9 cellular contexts compared by ENCODE assay signal in the genomic region with DNA sequence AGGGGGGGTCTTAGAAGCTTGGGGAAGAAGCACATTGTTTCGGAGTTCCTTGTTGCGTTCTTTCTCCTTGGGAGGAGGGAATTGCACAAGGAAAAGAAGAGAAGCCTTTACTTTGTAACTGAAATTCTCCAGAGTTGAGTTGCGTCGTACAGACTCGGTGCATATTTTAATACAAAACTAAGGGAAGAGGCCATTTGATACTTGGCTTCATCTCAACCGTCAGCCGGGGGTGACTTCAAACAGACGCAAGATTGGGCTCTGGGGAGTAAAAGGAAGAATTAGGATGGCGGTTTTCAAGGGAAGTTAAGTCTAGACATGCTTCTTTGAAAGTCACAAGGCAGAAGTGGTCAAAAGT. TPM values are rescaled to one million over a fixed set of nuclear protein-coding genes. Genes with fewer than 3 reads are reported as not detected.
A peak's percentile ranks its signal among the peaks of the same experiment; 100 is the strongest.
DNase-seq lines count a peak whose midpoint lies in the region; ATAC-seq, FAIRE-seq and TF ChIP-seq lines count a peak whose summit lies in the region.
"Had no signal": no experiment of that assay in that cellular context is flagged by ENCODE, and none has a peak within 500 bp of the region (broad histone marks: within the 10 kb centered on the region; RNA-seq: fewer than 3 reads in every experiment).

No MANE protein-coding gene starts in this region.

- SMC1A ChIA-PET in GM12878 (lab: Charles Lee; ENCODE audit: uncharacterized antibody, unreplicated experiment): no interaction called here

- H4K20me1 ChIP-seq in GM12878 (ENCODE audit: control insufficient read depth, insufficient read depth): no peaks in the 10 kb centered on the region

- RAD21 ChIA-PET in GM12878 (lab: Charles Lee; ENCODE audit: unreplicated experiment): no interaction called here

- in situ Hi-C loops in GM12878 (cut with MboI): no loop called here

- no peak for FAIRE-seq in GM12878 (lab: Jason Lieb, UNC)

- no peak overlapping the region for H3K4me2 ChIP-seq in GM12878 (ENCODE audit: control insufficient read depth, insufficient read depth)

- DNase-seq in DMS 273 (lab: John Stamatoyannopoulos, UW; ENCODE audit: unreplicated experiment) (peak; percentile 78), DMS 273 treated with DMSO at 0.1 percent for 48 hours (lab: John Stamatoyannopoulos, UW) (no peak), GM12878 (ENCODE audit: low read depth, low spot score) (no peak), NCI-H2029 (lab: John Stamatoyannopoulos, UW) (no peak), NCI-H69 (lab: John Stamatoyannopoulos, UW) (no peak), amniotic stem cell (lab: John Stamatoyannopoulos, UW) (no peak)

- H3K79me2 ChIP-seq in GM12878 (ENCODE audit: control insufficient read depth, insufficient read depth, low read length): no peaks in the 10 kb centered on the region

- no peak for TF ChIP-seq EP300 in GM12878 (IDR thresholded peaks at IDR 0.05; ENCODE audit: borderline replicate concordance in 1 of 2, control insufficient read depth in 1 of 2, low read depth in 2 of 2, low read length in 2 of 2)

- TF ChIP-seq CTCF in GM12878 (IDR thresholded peaks at IDR 0.05 in 2 of 3, conservative IDR thresholded peaks at IDR 0.05 in 1 of 3; ENCODE audit: control insufficient read depth in 2 of 3, extremely low read depth in 1 of 3, insufficient read depth in 1 of 3, low read depth in 3 of 3, low read length in 3 of 3): no peak
- no peak for TF ChIP-seq CTCF in liver (IDR thresholded peaks at IDR 0.05; ENCODE audit: low read depth, low read length, missing input control)

- H3K36me3 ChIP-seq in GM12878 (ENCODE audit: control insufficient read depth in 2 of 2, insufficient read depth in 2 of 2, low read length in 1 of 2): no peaks in the 10 kb centered on the region
- no peaks in the 10 kb centered on the region for H3K36me3 ChIP-seq in liver (ENCODE audit: control insufficient read depth in 4 of 4, insufficient read depth in 3 of 4, low read depth in 1 of 4, low read length in 3 of 4)
- H3K36me3 ChIP-seq in subcutaneous abdominal adipose tissue (ENCODE audit: control insufficient read depth in 5 of 5, insufficient read depth in 5 of 5, low read length in 5 of 5): no peaks in the 10 kb centered on the region

- H2AFZ ChIP-seq in GM12878 (ENCODE audit: control insufficient read depth, low read depth, low read length): no peak overlapping the region

- H3K27me3 ChIP-seq in GM12878 (replicated peaks in 1 of 2; ENCODE audit: control insufficient read depth in 2 of 2, insufficient read depth in 2 of 2, low read length in 1 of 2): peaks cover 12 to 27% of the 10 kb centered on the region in 2 experiments
- peaks cover 0 to 11% (median 3%) of the 10 kb centered on the region in 4 donors for H3K27me3 ChIP-seq in liver (ENCODE audit: control insufficient read depth in 4 of 4, insufficient read depth in 4 of 4, low read length in 3 of 4)
- peaks cover 0 to 19% (median 15%) of the 10 kb centered on the region in 5 donors for H3K27me3 ChIP-seq in subcutaneous abdominal adipose tissue (ENCODE audit: control insufficient read depth in 5 of 5, insufficient read depth in 4 of 5, low read length in 5 of 5)

- H3K27ac ChIP-seq in GM12878 (ENCODE audit: control insufficient read depth, insufficient read depth): no peak overlapping the region
- H3K27ac ChIP-seq in liver (ENCODE audit: low read depth in 1 of 2, low read length in 2 of 2): no peak overlapping the region
- no peak overlapping the region for H3K27ac ChIP-seq in subcutaneous abdominal adipose tissue (ENCODE audit: low read depth, low read length)

- TF ChIP-seq POLR2A in GM12878 (IDR thresholded peaks at IDR 0.05; ENCODE audit: low read depth, low read length): no peak

- WGBS in GM12878 (ENCODE audit: insufficient coverage, insufficient replicate concordance, low lambda C conversion rate, missing lambda C conversion rate): 4% methylated on average over 9 of the region's 9 CpGs
- 9% methylated on average over 9 of the region's 9 CpGs for WGBS in liver

- no peak overlapping the region for H3K4me3 ChIP-seq in GM12878
- H3K4me3 ChIP-seq in liver (ENCODE audit: low read depth in 1 of 3, low read length in 3 of 3): peak overlapping the region; percentile 8 to 68 (median 51)
- peak overlapping the region; percentile 55 to 88 (median 76) for H3K4me3 ChIP-seq in subcutaneous abdominal adipose tissue (ENCODE audit: low read depth in 1 of 5, low read length in 5 of 5)

- no peak overlapping the region for H3K9ac ChIP-seq in GM12878 (ENCODE audit: control insufficient read depth, insufficient read depth, low read length)
- H3K9ac ChIP-seq in liver (ENCODE audit: low read depth in 1 of 2, low read length in 2 of 2): no peak overlapping the region
- H3K9ac ChIP-seq in subcutaneous abdominal adipose tissue (ENCODE audit: low read length in 5 of 5): peak overlapping the region in 3 of 5 donors; percentile 18 to 58 (median 35)

- H3K9me3 ChIP-seq in GM12878 (replicated peaks; ENCODE audit: control insufficient read depth, insufficient read depth, low read length): no peaks in the 10 kb centered on the region; the same call in 2 of the 3 replicates
- H3K9me3 ChIP-seq in liver (ENCODE audit: control insufficient read depth in 4 of 4, low read length in 3 of 4): no peaks in the 10 kb centered on the region
- no peaks in the 10 kb centered on the region for H3K9me3 ChIP-seq in subcutaneous abdominal adipose tissue (ENCODE audit: control insufficient read depth in 5 of 5, low read length in 5 of 5)

- BruUV-seq in GM12878 (replicated peaks; lab: Mats Ljungman, UMichigan): no TSS peak

- POLR2A ChIA-PET in GM12878 (lab: Charles Lee): no interaction called here

- intact Hi-C loops in GM12878 (cut with micrococcal nuclease; ENCODE audit: unreplicated experiment): no loop called here

- ATAC-seq in GM12878: no peak

- CTCF ChIA-PET in GM12878 (lab: Yijun Ruan, JAX): no interaction called here

- H3K4me1 ChIP-seq in GM12878 (ENCODE audit: control insufficient read depth, insufficient read depth, low read length) (no peaks in the 10 kb centered on the region), liver (ENCODE audit: control insufficient read depth in 4 of 4, insufficient read depth in 4 of 4, low read length in 3 of 4) (peaks cover 12 to 45% (median 40%) of the 10 kb centered on the region in 4 donors), subcutaneous abdominal adipose tissue (ENCODE audit: control insufficient read depth in 5 of 5, insufficient read depth in 5 of 5, low read length in 5 of 5) (peaks cover 1 to 44% (median 38%) of the 10 kb centered on the region in 5 donors)

- no peak for TF ChIP-seq RAD21 in GM12878 (IDR thresholded peaks at IDR 0.05; ENCODE audit: insufficient read depth, low read depth, low read length)
- no peak for TF ChIP-seq RAD21 in liver (IDR thresholded peaks at IDR 0.05)

TF ChIP-seq in GM12878, 131 proteins besides CTCF, POLR2A, EP300 and RAD21:
- TF ChIP-seq, protein P1, sequence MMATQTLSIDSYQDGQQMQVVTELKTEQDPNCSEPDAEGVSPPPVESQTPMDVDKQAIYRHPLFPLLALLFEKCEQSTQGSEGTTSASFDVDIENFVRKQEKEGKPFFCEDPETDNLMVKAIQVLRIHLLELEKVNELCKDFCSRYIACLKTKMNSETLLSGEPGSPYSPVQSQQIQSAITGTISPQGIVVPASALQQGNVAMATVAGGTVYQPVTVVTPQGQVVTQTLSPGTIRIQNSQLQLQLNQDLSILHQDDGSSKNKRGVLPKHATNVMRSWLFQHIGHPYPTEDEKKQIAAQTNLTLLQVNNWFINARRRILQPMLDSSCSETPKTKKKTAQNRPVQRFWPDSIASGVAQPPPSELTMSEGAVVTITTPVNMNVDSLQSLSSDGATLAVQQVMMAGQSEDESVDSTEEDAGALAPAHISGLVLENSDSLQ (IDR thresholded peaks at IDR 0.05): no peak
- TF ChIP-seq RAD51 (IDR thresholded peaks at IDR 0.05) (no peak), EZH2 (IDR thresholded peaks at IDR 0.05; ENCODE audit: borderline replicate concordance, control insufficient read depth, low read depth, low read length) (0 out of 2 replicates have a peak, but pooled peaks have one; percentile 12), POU2F2 (IDR thresholded peaks at IDR 0.05; ENCODE audit: borderline replicate concordance, low read depth, low read length) (no peak)

TF ChIP-seq in liver, 16 proteins besides CTCF, POLR2A, EP300 and RAD21 (continues in another document):
- TF ChIP-seq, protein P2, sequence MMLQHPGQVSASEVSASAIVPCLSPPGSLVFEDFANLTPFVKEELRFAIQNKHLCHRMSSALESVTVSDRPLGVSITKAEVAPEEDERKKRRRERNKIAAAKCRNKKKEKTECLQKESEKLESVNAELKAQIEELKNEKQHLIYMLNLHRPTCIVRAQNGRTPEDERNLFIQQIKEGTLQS (IDR thresholded peaks at IDR 0.05): no peak

RNA-seq across cellular contexts. Expression of a gene that starts 1.5 kb away (rescaled TPM):
- total RNA-seq in GM12878 (2013; cell fraction: nucleolus; rRNA removed): not detected in 2 replicates
- not detected in 2 replicates for total RNA-seq in GM12878 (2014; rRNA removed)
- not detected in 2 replicates for total RNA-seq in GM12878 (2014; rRNA removed; fragmentation: Illumina TruSeq; extraction: Trizol)
- total RNA-seq in GM12878 (2021): not detected in 2 replicates
- polyA plus RNA-seq in GM12878 (2011; ENCODE audit: low read depth): not detected
- polyA plus RNA-seq in GM12878 (2011; rRNA removed): not detected in 2 replicates
- polyA plus RNA-seq in GM12878 (2011; cell fraction: cytosol; rRNA removed): not detected in 2 replicates
- polyA plus RNA-seq in GM12878 (2011; cell fraction: nucleus; rRNA removed): not detected in 2 replicates
- not detected in 2 replicates for polyA plus RNA-seq in GM12878 (2012)
- polyA plus RNA-seq in GM12878 (2014; fragmentation: Illumina TruSeq; extraction: Trizol): not detected in 2 replicates
- polyA plus RNA-seq in GM12878 (2014; fragmentation: Nextera tagmentation; extraction: Ambion mirVana): not detected
- polyA plus RNA-seq in GM12878 (2014; rRNA removed): not detected in 2 replicates
- not detected for polyA plus RNA-seq in GM12878 (2016; fragmentation: Nextera tagmentation; extraction: Ambion mirVana)
- not detected in 2 replicates for polyA minus RNA-seq in GM12878 (2011; rRNA and poly(A)+ RNA removed)
- not detected in 2 replicates for polyA minus RNA-seq in GM12878 (2011; cell fraction: cytosol; rRNA and poly(A)+ RNA removed)
- not detected in 2 replicates for polyA minus RNA-seq in GM12878 (2011; cell fraction: nucleus; rRNA and poly(A)+ RNA removed)
- total RNA-seq in liver: under 1 TPM; 0.17 to 0.98 TPM
- polyA plus RNA-seq in liver: under 1 TPM in 1 of 2 donors, not detected in 1; 0.02 TPM
- total RNA-seq: A172 had no signal

Comparison
In these comparisons a context has a peak if more than half of its experiments do, and no peak if none do; other contexts are left out.
1. H3K9ac ChIP-seq: peak in subcutaneous abdominal adipose tissue (3 of 5); none in GM12878 (single experiment) and liver (0 of 2).